ENCODE assay signal across 18 cellular contexts in genomic region chr7:114691605-114692004, GRCh38.
"Had no signal": no experiment of that assay in that cellular context is flagged by ENCODE, and none has a peak within 500 bp of the region (broad histone marks: within the 10 kb centered on the region; RNA-seq: fewer than 3 reads in every experiment).

No MANE protein-coding gene starts in this region.

- H3K4me3 ChIP-seq: esophagus squamous epithelium, gastroesophageal sphincter, left ventricle myocardium inferior, lower lobe of right lung, right atrium auricular region, stomach, thoracic aorta, transverse colon had no signal

- FAIRE-seq: small intestine had no signal

- H3K27ac ChIP-seq: esophagus squamous epithelium, gastroesophageal sphincter, left ventricle myocardium inferior, lower lobe of right lung, right atrium auricular region, stomach, thoracic aorta, transverse colon had no signal

- ATAC-seq: gastroesophageal sphincter, lower lobe of right lung, natural killer cell had no signal

- H3K27me3 ChIP-seq: esophagus squamous epithelium, gastroesophageal sphincter, right atrium auricular region, stomach, transverse colon had no signal

- DNase-seq: dermis blood vessel endothelial cell; esophagus squamous epithelium; foreskin fibroblast; glutamatergic neuron; islet precursor cell; left ventricle myocardium inferior; lower lobe of right lung; natural killer cell; posterior cingulate gyrus; small intestine; stimulated activated CD4-positive, alpha-beta T cell treated with anti-CD3 and anti-CD28 coated beads, Interleukin-12 subunit alpha, Interleukin-12 subunit beta, amount 100 ng/mL, for 4 hours; stimulated activated naive CD4-positive, alpha-beta T cell; stomach; substantia nigra; transverse colon had no signal

- H3K36me3 ChIP-seq: left ventricle myocardium inferior, lower lobe of right lung, right atrium auricular region, thoracic aorta had no signal

- H3K4me1 ChIP-seq: esophagus squamous epithelium, gastroesophageal sphincter, left ventricle myocardium inferior, lower lobe of right lung, right atrium auricular region, stomach, transverse colon had no signal

- H3K9me3 ChIP-seq: esophagus squamous epithelium, gastroesophageal sphincter, left ventricle myocardium inferior, lower lobe of right lung, right atrium auricular region, stomach, thoracic aorta, transverse colon had no signal
